Comparison of ENCODE assay signal across 8 cellular contexts in genomic region chr10:96831867-96832720, GRCh38. TPM values are rescaled to one million over a fixed set of nuclear protein-coding genes. Genes with fewer than 3 reads are reported as not detected.
DNase-seq lines count a peak whose midpoint lies in the region; ATAC-seq and TF ChIP-seq lines count a peak whose summit lies in the region.

TSS of gene LCOR (plus strand) at chr10:96832298. CDS start at chr10:96949058, 116,760 bp downstream.

- peak within 1 kb of the TSS; percentile 95 for H3K27ac Mint-ChIP-seq in activated CD4-positive, alpha-beta T cell treated with anti-CD3 and anti-CD28 coated beads, Interleukin-2, amount 10 ng/mL, durations not matched to agents 24 days and 14 days

- H3K27ac ChIP-seq in colonic mucosa, result peak within 1 kb of the TSS; percentile 95

- no peaks in the 10 kb centered on the region for H3K9me3 ChIP-seq in colonic mucosa

- DNase-seq in AG10803 (ENCODE audit: low read depth), result peak; percentile 88
- peak; percentile 81 for DNase-seq in NCI-H510A (lab: John Stamatoyannopoulos, UW)
- peak; percentile 93 for DNase-seq in activated CD4-positive, alpha-beta T cell treated with anti-CD3 and anti-CD28 coated beads, Interleukin-2, amount 10 ng/mL, durations not matched to agents 24 days and 14 days
- DNase-seq in colonic mucosa, result peak; percentile 84
- peak; percentile 97 for DNase-seq in left kidney (ENCODE audit: low read depth, low spot score)
- peak; percentile 81 for DNase-seq in stimulated activated CD4-positive, alpha-beta T cell treated with anti-CD3 and anti-CD28 coated beads, Interleukin-1b, Interleukin-23, amount 100 ng/mL, for 48 hours

- ATAC-seq in GM19023 (IDR thresholded peaks at IDR 0.05; ENCODE audit: unreplicated experiment), result peak; percentile 61
- ATAC-seq in HG03175 (IDR thresholded peaks at IDR 0.05; ENCODE audit: unreplicated experiment), result peak; percentile 57

- no peaks in the 10 kb centered on the region for H3K36me3 ChIP-seq in colonic mucosa

- peak within 1 kb of the TSS; percentile 80 for H3K4me3 ChIP-seq in AG10803 (ENCODE audit: low read length)
- H3K4me3 ChIP-seq in colonic mucosa, result peak within 1 kb of the TSS; percentile 94

- no peak for TF ChIP-seq CTCF in AG10803 (conservative IDR thresholded peaks at IDR 0.05; ENCODE audit: low read length)
- no peak for TF ChIP-seq CTCF in colonic mucosa (IDR thresholded peaks at IDR 0.05)

- peaks cover 14% of the 10 kb centered on the region for H3K36me3 Mint-ChIP-seq in activated CD4-positive, alpha-beta T cell treated with anti-CD3 and anti-CD28 coated beads, Interleukin-2, amount 10 ng/mL, durations not matched to agents 24 days and 14 days (ENCODE audit: low read depth)

- intact Hi-C loops in activated CD4-positive, alpha-beta T cell treated with anti-CD3 and anti-CD28 coated beads, Interleukin-2, amount 10 ng/mL, durations not matched to agents 24 days and 14 days (cut with micrococcal nuclease), result loop anchor here (2.0 to 10.0 kb wide), 8 partner anchors 111 to 663 kb away; partner anchors contain the start of genes ARHGAP19, MMS19, PGAM1 and PIK3AP1
- intact Hi-C loops in colonic mucosa (cut with DNase I), result no loop called here

- H3K27me3 ChIP-seq in colonic mucosa, result no peaks in the 10 kb centered on the region

- peaks cover 3% of the 10 kb centered on the region for H3K27me3 Mint-ChIP-seq in activated CD4-positive, alpha-beta T cell treated with anti-CD3 and anti-CD28 coated beads, Interleukin-2, amount 10 ng/mL, durations not matched to agents 24 days and 14 days

- H3K4me3 Mint-ChIP-seq in activated CD4-positive, alpha-beta T cell treated with anti-CD3 and anti-CD28 coated beads, Interleukin-2, amount 10 ng/mL, durations not matched to agents 24 days and 14 days, result peak within 1 kb of the TSS; percentile 93

- no peaks in the 10 kb centered on the region for H3K9me3 Mint-ChIP-seq in activated CD4-positive, alpha-beta T cell treated with anti-CD3 and anti-CD28 coated beads, Interleukin-2, amount 10 ng/mL, durations not matched to agents 24 days and 14 days

- peak within 1 kb of the TSS; percentile 89 for H3K9ac ChIP-seq in colonic mucosa (ENCODE audit: low read depth in 2 of 2, low read length in 2 of 2)

- H3K4me1 Mint-ChIP-seq in activated CD4-positive, alpha-beta T cell treated with anti-CD3 and anti-CD28 coated beads, Interleukin-2, amount 10 ng/mL, durations not matched to agents 24 days and 14 days, result peaks cover 36% of the 10 kb centered on the region

- peaks cover 8% of the 10 kb centered on the region for H3K4me1 ChIP-seq in colonic mucosa

RNA-seq across cellular contexts. Expression of gene LCOR, which starts in this region (rescaled TPM):
- 20.5 and 22.6 TPM in 2 replicates for total RNA-seq in activated CD4-positive, alpha-beta T cell treated with anti-CD3 and anti-CD28 coated beads, Interleukin-2, amount 10 ng/mL, durations not matched to agents 24 days and 14 days
- total RNA-seq in colonic mucosa, result 10 to 100 TPM; 58.6 to 73.1 TPM

Comparison
In these comparisons a context has a peak if more than half of its experiments do, and no peak if none do; other contexts are left out.
1. Peak in every context shown above with its lines: DNase-seq, ATAC-seq, H3K4me3 ChIP-seq and H3K27ac ChIP-seq.